ENCODE assay signal across 1 cellular context in the genomic region with DNA sequence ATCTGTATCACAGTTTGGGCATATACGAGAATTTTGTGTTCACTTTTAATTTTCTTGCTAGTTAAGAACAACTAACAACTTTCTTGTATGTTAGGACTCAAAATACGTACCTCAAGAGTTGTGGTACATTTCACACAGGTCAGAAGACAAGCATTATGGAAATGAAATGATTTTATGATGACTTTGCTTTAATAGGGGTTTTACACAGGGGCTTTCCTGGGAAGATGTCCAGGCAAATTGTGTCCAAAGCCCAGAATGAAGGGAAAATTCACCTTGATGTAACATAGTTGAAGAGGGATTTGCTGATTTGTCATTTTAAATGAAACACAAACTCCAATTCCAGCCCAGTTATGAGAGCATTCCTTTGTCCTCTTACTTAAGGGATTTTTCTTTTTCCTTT.
TF ChIP-seq lines count a peak whose summit lies in the region.

No MANE protein-coding gene starts in this region.

TF ChIP-seq in WTC11, 78 proteins besides CTCF, POLR2A, EP300 and RAD21 (continued from another document):
- TF ChIP-seq, protein P1, sequence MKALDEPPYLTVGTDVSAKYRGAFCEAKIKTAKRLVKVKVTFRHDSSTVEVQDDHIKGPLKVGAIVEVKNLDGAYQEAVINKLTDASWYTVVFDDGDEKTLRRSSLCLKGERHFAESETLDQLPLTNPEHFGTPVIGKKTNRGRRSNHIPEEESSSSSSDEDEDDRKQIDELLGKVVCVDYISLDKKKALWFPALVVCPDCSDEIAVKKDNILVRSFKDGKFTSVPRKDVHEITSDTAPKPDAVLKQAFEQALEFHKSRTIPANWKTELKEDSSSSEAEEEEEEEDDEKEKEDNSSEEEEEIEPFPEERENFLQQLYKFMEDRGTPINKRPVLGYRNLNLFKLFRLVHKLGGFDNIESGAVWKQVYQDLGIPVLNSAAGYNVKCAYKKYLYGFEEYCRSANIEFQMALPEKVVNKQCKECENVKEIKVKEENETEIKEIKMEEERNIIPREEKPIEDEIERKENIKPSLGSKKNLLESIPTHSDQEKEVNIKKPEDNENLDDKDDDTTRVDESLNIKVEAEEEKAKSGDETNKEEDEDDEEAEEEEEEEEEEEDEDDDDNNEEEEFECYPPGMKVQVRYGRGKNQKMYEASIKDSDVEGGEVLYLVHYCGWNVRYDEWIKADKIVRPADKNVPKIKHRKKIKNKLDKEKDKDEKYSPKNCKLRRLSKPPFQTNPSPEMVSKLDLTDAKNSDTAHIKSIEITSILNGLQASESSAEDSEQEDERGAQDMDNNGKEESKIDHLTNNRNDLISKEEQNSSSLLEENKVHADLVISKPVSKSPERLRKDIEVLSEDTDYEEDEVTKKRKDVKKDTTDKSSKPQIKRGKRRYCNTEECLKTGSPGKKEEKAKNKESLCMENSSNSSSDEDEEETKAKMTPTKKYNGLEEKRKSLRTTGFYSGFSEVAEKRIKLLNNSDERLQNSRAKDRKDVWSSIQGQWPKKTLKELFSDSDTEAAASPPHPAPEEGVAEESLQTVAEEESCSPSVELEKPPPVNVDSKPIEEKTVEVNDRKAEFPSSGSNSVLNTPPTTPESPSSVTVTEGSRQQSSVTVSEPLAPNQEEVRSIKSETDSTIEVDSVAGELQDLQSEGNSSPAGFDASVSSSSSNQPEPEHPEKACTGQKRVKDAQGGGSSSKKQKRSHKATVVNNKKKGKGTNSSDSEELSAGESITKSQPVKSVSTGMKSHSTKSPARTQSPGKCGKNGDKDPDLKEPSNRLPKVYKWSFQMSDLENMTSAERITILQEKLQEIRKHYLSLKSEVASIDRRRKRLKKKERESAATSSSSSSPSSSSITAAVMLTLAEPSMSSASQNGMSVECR (CRISPR knock-in tag; IDR thresholded peaks at IDR 0.05; ENCODE audit: borderline replicate concordance): no peak
- TF ChIP-seq TCF7 (CRISPR knock-in tag; IDR thresholded peaks at IDR 0.05; ENCODE audit: low read depth): no peak
- TF ChIP-seq CREM (CRISPR knock-in tag; IDR thresholded peaks at IDR 0.05): no peak
- no peak for TF ChIP-seq NR2C2 (CRISPR knock-in tag; IDR thresholded peaks at IDR 0.05)
- no peak for TF ChIP-seq ZNF263 (CRISPR knock-in tag; IDR thresholded peaks at IDR 0.05; ENCODE audit: low read depth)
